11 cellular contexts compared by ENCODE assay signal in genomic region chr11:35012467-35013191, GRCh38.
A peak's percentile ranks its signal among the peaks of the same experiment; 100 is the strongest.
DNase-seq lines count a peak whose midpoint lies in the region; ATAC-seq, FAIRE-seq and TF ChIP-seq lines count a peak whose summit lies in the region.
"Had no signal": no experiment of that assay in that cellular context is flagged by ENCODE, and none has a peak within 500 bp of the region (broad histone marks: within the 10 kb centered on the region; RNA-seq: fewer than 3 reads in every experiment).

No MANE protein-coding gene starts in this region.

- H3K27me3 Mint-ChIP-seq in CD4-positive, alpha-beta T cell = no peaks in the 10 kb centered on the region
- H3K27me3 Mint-ChIP-seq in activated CD8-positive, alpha-beta T cell treated with anti-CD3 and anti-CD28 coated beads for 36 hours = peaks cover 2% of the 10 kb centered on the region
- no peaks in the 10 kb centered on the region for H3K27me3 Mint-ChIP-seq in MCF 10A (ENCODE audit: insufficient read depth, unreplicated experiment)

- no peaks in the 10 kb centered on the region for H3K36me3 Mint-ChIP-seq in CD4-positive, alpha-beta T cell (ENCODE audit: low read depth)
- H3K36me3 Mint-ChIP-seq in activated CD8-positive, alpha-beta T cell treated with anti-CD3 and anti-CD28 coated beads for 36 hours (ENCODE audit: low read depth) = no peaks in the 10 kb centered on the region
- no peaks in the 10 kb centered on the region for H3K36me3 Mint-ChIP-seq in MCF 10A (ENCODE audit: insufficient read depth, unreplicated experiment)

- H3K9me3 Mint-ChIP-seq in CD4-positive, alpha-beta T cell = no peaks in the 10 kb centered on the region
- no peaks in the 10 kb centered on the region for H3K9me3 Mint-ChIP-seq in activated CD8-positive, alpha-beta T cell treated with anti-CD3 and anti-CD28 coated beads for 36 hours
- no peaks in the 10 kb centered on the region for H3K9me3 Mint-ChIP-seq in MCF 10A (ENCODE audit: unreplicated experiment)

- no TSS peak for BruUV-seq in MCF 10A (replicated peaks; lab: Mats Ljungman, UMichigan)

- H3K27me3 ChIP-seq in CD4-positive, alpha-beta T cell (ENCODE audit: control insufficient read depth, insufficient read depth, low read length) = no peaks in the 10 kb centered on the region

- H3K27ac ChIP-seq in CD4-positive, alpha-beta T cell (ENCODE audit: low read depth, low read length) = peak overlapping the region; percentile 49
- H3K27ac ChIP-seq: VCaP had no signal

- no peak for TF ChIP-seq CTCF in CD4-positive, alpha-beta T cell (IDR thresholded peaks at IDR 0.05)
- no peak for TF ChIP-seq CTCF in activated CD8-positive, alpha-beta T cell treated with anti-CD3 and anti-CD28 coated beads for 36 hours (IDR thresholded peaks at IDR 0.05)
- TF ChIP-seq CTCF in MCF 10A (IDR thresholded peaks at IDR 0.05; ENCODE audit: unreplicated experiment) = no peak

- peaks cover 43% of the 10 kb centered on the region for H3K4me1 Mint-ChIP-seq in CD4-positive, alpha-beta T cell (ENCODE audit: low read depth)
- H3K4me1 Mint-ChIP-seq in activated CD8-positive, alpha-beta T cell treated with anti-CD3 and anti-CD28 coated beads for 36 hours (ENCODE audit: low read depth) = peaks cover 55% of the 10 kb centered on the region
- peaks cover 20% of the 10 kb centered on the region for H3K4me1 Mint-ChIP-seq in MCF 10A (ENCODE audit: insufficient read depth, unreplicated experiment)

- CTCF ChIA-PET in CD4-positive, alpha-beta T cell (lab: Charles Lee) = interaction anchor here (1.0 to 1.4 kb wide), 4 partner anchors 13 to 33 kb away, joined by 3 to 6 read pairs (median 4); no protein-coding TSS in a partner anchor
- CTCF ChIA-PET in activated CD8-positive, alpha-beta T cell treated with anti-CD3 and anti-CD28 coated beads for 36 hours (lab: Charles Lee) = interaction anchor here (0.7 to 1.8 kb wide), 4 partner anchors 13 to 127 kb away, joined by 3 to 4 read pairs (median 3); no protein-coding TSS in a partner anchor
- CTCF ChIA-PET in MCF 10A (lab: Yijun Ruan, JAX) = interaction anchor here (0.8 kb wide), 1 partner anchor 324 kb away, joined by 3 read pairs; no protein-coding TSS in a partner anchor

- peak; percentile 56 for ATAC-seq in CD4-positive, alpha-beta T cell (ENCODE audit: poor library complexity)
- ATAC-seq in GM19372 (IDR thresholded peaks at IDR 0.05; ENCODE audit: low read depth, unreplicated experiment) = peak; percentile 58
- peak; percentile 62 for ATAC-seq in HG03064 (IDR thresholded peaks at IDR 0.05; ENCODE audit: low read depth, unreplicated experiment)
- peak; percentile 72 for ATAC-seq in activated CD8-positive, alpha-beta T cell treated with anti-CD3 and anti-CD28 coated beads for 36 hours
- ATAC-seq: K562 had no signal

- no peaks in the 10 kb centered on the region for H3K9me3 ChIP-seq in CD4-positive, alpha-beta T cell (ENCODE audit: control insufficient read depth, low read length)

- POLR2A ChIA-PET in CD4-positive, alpha-beta T cell (lab: Charles Lee) = interaction anchor here (1.0 to 1.4 kb wide), 5 partner anchors 9 to 152 kb away, joined by 3 to 6 read pairs (median 4); no protein-coding TSS in a partner anchor
- POLR2A ChIA-PET in activated CD8-positive, alpha-beta T cell treated with anti-CD3 and anti-CD28 coated beads for 36 hours (lab: Charles Lee) = interaction anchor here (1.1 to 3.4 kb wide), 10 partner anchors 12 to 150 kb away, joined by 3 to 16 read pairs (median 5); partner anchors contain the start of gene CD44
- POLR2A ChIA-PET in MCF 10A (lab: Yijun Ruan, JAX) = interaction anchor here (1.0 to 1.5 kb wide), 2 partner anchors 17 to 127 kb away, joined by 3 read pairs; no protein-coding TSS in a partner anchor

- H3K27ac Mint-ChIP-seq in CD4-positive, alpha-beta T cell = peak overlapping the region; percentile 88
- peak overlapping the region; percentile 90 for H3K27ac Mint-ChIP-seq in activated CD8-positive, alpha-beta T cell treated with anti-CD3 and anti-CD28 coated beads for 36 hours
- H3K27ac Mint-ChIP-seq in MCF 10A (ENCODE audit: low read depth, unreplicated experiment) = no peak overlapping the region

- intact Hi-C loops in CD4-positive, alpha-beta T cell (cut with DNase I, micrococcal nuclease) = loop anchor here in 1 of 2 experiments (2.0 kb wide), 2 partner anchors 34 to 70 kb away; no protein-coding TSS in a partner anchor
- intact Hi-C loops in activated CD8-positive, alpha-beta T cell treated with anti-CD3 and anti-CD28 coated beads for 36 hours (cut with micrococcal nuclease) = loop anchor here (2.0 to 5.0 kb wide), 3 partner anchors 28 to 155 kb away; no protein-coding TSS in a partner anchor
- intact Hi-C loops in MCF 10A (cut with micrococcal nuclease) = no loop called here

- no peak for FAIRE-seq in RCC 7860 (lab: Jason Lieb, UNC)
- FAIRE-seq: endothelial cell of umbilical vein, K562 had no signal

- peak in 1 of 10 experiments; percentile 19 for DNase-seq in CD4-positive, alpha-beta T cell
- DNase-seq in activated CD8-positive, alpha-beta T cell treated with anti-CD3 and anti-CD28 coated beads for 36 hours = peak; percentile 57
- no peak for DNase-seq in RCC 7860 (ENCODE audit: low spot score)
- DNase-seq in MCF 10A (ENCODE audit: unreplicated experiment) = no peak
- DNase-seq in dermis blood vessel endothelial cell = no peak
- DNase-seq in amygdala (lab: John Stamatoyannopoulos, UW) = no peak

- peak overlapping the region; percentile 2 for H3K4me3 Mint-ChIP-seq in CD4-positive, alpha-beta T cell
- H3K4me3 Mint-ChIP-seq in activated CD8-positive, alpha-beta T cell treated with anti-CD3 and anti-CD28 coated beads for 36 hours = peak overlapping the region; percentile 7
- no peak overlapping the region for H3K4me3 Mint-ChIP-seq in MCF 10A (ENCODE audit: unreplicated experiment)
